In the genomic region with DNA sequence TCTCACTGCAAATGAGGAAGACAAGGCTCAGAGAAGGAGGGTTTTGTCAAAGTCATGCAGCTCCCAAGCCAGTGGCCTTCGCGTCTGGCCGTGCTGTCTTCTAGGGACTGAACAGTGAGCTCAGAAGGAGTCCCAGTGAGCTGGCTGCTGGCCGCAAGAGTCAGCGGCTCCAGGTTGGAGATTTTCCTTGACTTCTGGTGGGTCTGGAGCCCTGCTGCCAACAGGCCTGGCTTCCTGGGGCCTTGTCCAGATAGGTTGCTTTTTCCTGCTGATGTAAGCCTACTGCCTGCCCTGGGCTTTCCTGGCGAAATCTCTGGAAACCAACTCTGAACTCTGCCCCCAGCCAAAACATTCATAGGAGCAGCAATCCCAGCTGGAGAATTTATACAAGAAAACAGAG, we compare ENCODE assay signal across 17 cellular contexts.
"Had no signal": no experiment of that assay in that cellular context is flagged by ENCODE, and none has a peak within 500 bp of the region (broad histone marks: within the 10 kb centered on the region; RNA-seq: fewer than 3 reads in every experiment).

No MANE protein-coding gene starts in this region.

- H3K36me3 Mint-ChIP-seq: activated naive CD4-positive, alpha-beta T cell treated with anti-CD3 and anti-CD28 coated beads, Interleukin-2, amount 50 U/mL, for 24 hours; stimulated activated memory B cell treated with anti-CD40 and anti-IgM and Interleukin-4, amounts not matched to agents 10 μg/mL and 1 μg/mL and 100 μg/mL, for 72 hours had no signal

- H3K9me3 Mint-ChIP-seq: activated naive CD4-positive, alpha-beta T cell treated with anti-CD3 and anti-CD28 coated beads, Interleukin-2, amount 50 U/mL, for 24 hours; effector memory CD8-positive, alpha-beta T cell; neural crest cell; stimulated activated memory B cell treated with anti-CD40 and anti-IgM and Interleukin-4, amounts not matched to agents 10 μg/mL and 1 μg/mL and 100 μg/mL, for 72 hours had no signal

- H3K9me3 ChIP-seq: esophagus squamous epithelium, prostate gland, right lobe of liver, testis, upper lobe of left lung had no signal

- H3K4me1 ChIP-seq: prostate gland, right lobe of liver, upper lobe of left lung had no signal

- H3K4me3 Mint-ChIP-seq: activated naive CD4-positive, alpha-beta T cell treated with anti-CD3 and anti-CD28 coated beads, Interleukin-2, amount 50 U/mL, for 24 hours; effector memory CD8-positive, alpha-beta T cell; neural crest cell; stimulated activated memory B cell treated with anti-CD40 and anti-IgM and Interleukin-4, amounts not matched to agents 10 μg/mL and 1 μg/mL and 100 μg/mL, for 72 hours; T-helper 17 cell had no signal

- H3K27me3 ChIP-seq: esophagus squamous epithelium, right lobe of liver, testis, upper lobe of left lung had no signal

- H3K36me3 ChIP-seq: esophagus squamous epithelium, prostate gland, right lobe of liver, upper lobe of left lung, WERI-Rb-1 had no signal

- DNase-seq: activated CD4-positive, alpha-beta T cell treated with anti-CD3 and anti-CD28 coated beads for 1 hour; activated gamma-delta T cell; effector memory CD8-positive, alpha-beta T cell; esophagus squamous epithelium; foreskin fibroblast; islet precursor cell; mammary epithelial cell; stimulated activated CD4-positive, alpha-beta T cell treated with anti-CD3 and anti-CD28 coated beads, Interleukin-4, amount 100 ng/mL, for 24 hours; T-helper 17 cell; testis; upper lobe of left lung; WERI-Rb-1 had no signal

- H3K27ac Mint-ChIP-seq: activated naive CD4-positive, alpha-beta T cell treated with anti-CD3 and anti-CD28 coated beads, Interleukin-2, amount 50 U/mL, for 24 hours; effector memory CD8-positive, alpha-beta T cell; stimulated activated memory B cell treated with anti-CD40 and anti-IgM and Interleukin-4, amounts not matched to agents 10 μg/mL and 1 μg/mL and 100 μg/mL, for 72 hours; T-helper 17 cell had no signal

- H3K4me3 ChIP-seq: esophagus squamous epithelium, prostate gland, right lobe of liver, testis, upper lobe of left lung had no signal

- H3K4me1 Mint-ChIP-seq: activated naive CD4-positive, alpha-beta T cell treated with anti-CD3 and anti-CD28 coated beads, Interleukin-2, amount 50 U/mL, for 24 hours; stimulated activated memory B cell treated with anti-CD40 and anti-IgM and Interleukin-4, amounts not matched to agents 10 μg/mL and 1 μg/mL and 100 μg/mL, for 72 hours; T-helper 17 cell had no signal

- ATAC-seq: effector memory CD8-positive, alpha-beta T cell; stimulated activated memory B cell treated with anti-CD40 and anti-IgM and Interleukin-4, amounts not matched to agents 10 μg/mL and 1 μg/mL and 100 μg/mL, for 72 hours; T-helper 17 cell had no signal

- H3K27ac ChIP-seq: esophagus squamous epithelium, prostate gland, right lobe of liver, testis, upper lobe of left lung, WERI-Rb-1 had no signal
